ENCODE assay signal across 9 cellular contexts in the genomic region with DNA sequence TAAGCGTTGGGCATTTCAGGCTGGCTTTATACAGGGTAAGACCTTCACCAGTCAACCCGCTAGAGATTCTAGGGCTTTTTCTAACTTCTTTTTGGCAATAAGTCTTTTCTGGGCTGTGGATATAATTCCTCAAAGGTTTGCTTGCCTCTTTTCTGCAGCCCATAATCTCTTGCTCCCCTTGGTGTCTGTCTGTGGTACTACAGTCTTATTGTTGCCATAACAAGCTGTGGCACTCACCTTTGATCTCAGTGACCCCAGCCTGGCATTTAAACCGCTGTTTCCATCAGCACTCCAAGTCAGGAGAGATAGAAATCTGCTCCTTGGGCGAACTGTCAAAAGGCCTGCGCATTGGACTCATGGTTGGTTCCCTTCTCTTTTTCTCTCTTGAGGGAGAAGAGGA. TPM values are rescaled to one million over a fixed set of nuclear protein-coding genes. Genes with fewer than 3 reads are reported as not detected.
DNase-seq lines count a peak whose midpoint lies in the region; ATAC-seq and TF ChIP-seq lines count a peak whose summit lies in the region.
"Had no signal": no experiment of that assay in that cellular context is flagged by ENCODE, and none has a peak within 500 bp of the region (broad histone marks: within the 10 kb centered on the region; RNA-seq: fewer than 3 reads in every experiment).

No MANE protein-coding gene starts in this region.

- H3K36me3 ChIP-seq in OCI-LY3 (replicated peaks; ENCODE audit: low read depth, low read length) = peaks cover 3% of the 10 kb centered on the region
- no peaks in the 10 kb centered on the region for H3K36me3 ChIP-seq in upper lobe of left lung
- no peaks in the 10 kb centered on the region for H3K36me3 ChIP-seq in suprapubic skin

- no peak overlapping the region for H2AFZ ChIP-seq in OCI-LY3 (ENCODE audit: low read depth, low read length)

- DNase-seq in AML-193 (lab: John Stamatoyannopoulos, UW) (peak; percentile 54 to 59), fibroblast of peridontal ligament (ENCODE audit: extremely low read depth) (peak; percentile 48), DMS114 treated with DMSO at 0.1 percent for 48 hours (lab: John Stamatoyannopoulos, UW; ENCODE audit: unreplicated experiment) (no peak), upper lobe of left lung (no peak), NCI-H2081 treated with DMSO at 0.1 percent for 48 hours (lab: John Stamatoyannopoulos, UW) (no peak), suprapubic skin (ENCODE audit: low spot score in 2 of 2) (no peak)

- TF ChIP-seq EP300 in upper lobe of left lung (IDR thresholded peaks at IDR 0.05) (no peak), suprapubic skin (IDR thresholded peaks at IDR 0.05) (no peak)

- H3K27ac ChIP-seq in OCI-LY3 (ENCODE audit: low read length) (no peak overlapping the region), upper lobe of left lung (no peak overlapping the region), suprapubic skin (no peak overlapping the region)

- TF ChIP-seq POLR2A in upper lobe of left lung (IDR thresholded peaks at IDR 0.05) (no peak), suprapubic skin (IDR thresholded peaks at IDR 0.05) (no peak)

- no peak overlapping the region for H3K9ac ChIP-seq in OCI-LY3 (ENCODE audit: low read length)

- H3K4me3 ChIP-seq in OCI-LY3 (ENCODE audit: low read length) = no peak overlapping the region
- H3K4me3 ChIP-seq in upper lobe of left lung = no peak overlapping the region
- no peak overlapping the region for H3K4me3 ChIP-seq in suprapubic skin

- H3K4me2 ChIP-seq in OCI-LY3 (ENCODE audit: low read length) = no peak overlapping the region

- peaks cover 15% of the 10 kb centered on the region for H4K20me1 ChIP-seq in OCI-LY3 (ENCODE audit: insufficient read depth, low read length)

- H3K79me2 ChIP-seq in OCI-LY3 (ENCODE audit: low read length) = peaks cover 56% of the 10 kb centered on the region

- no peaks in the 10 kb centered on the region for H3K9me3 ChIP-seq in OCI-LY3 (ENCODE audit: insufficient read depth, low read length)
- no peaks in the 10 kb centered on the region for H3K9me3 ChIP-seq in upper lobe of left lung
- H3K9me3 ChIP-seq in suprapubic skin = no peaks in the 10 kb centered on the region

- H3K27me3 ChIP-seq in OCI-LY3 (ENCODE audit: low read depth, low read length) (no peaks in the 10 kb centered on the region), upper lobe of left lung (no peaks in the 10 kb centered on the region), suprapubic skin (no peaks in the 10 kb centered on the region)

- WGBS in upper lobe of left lung, 2 donors = 71 to 80% methylated on average over 5 of the region's 5 CpGs
- WGBS in suprapubic skin = 71% methylated on average over 5 of the region's 5 CpGs

- H3K4me1 ChIP-seq in OCI-LY3 (ENCODE audit: low read length) (no peaks in the 10 kb centered on the region), upper lobe of left lung (no peaks in the 10 kb centered on the region), suprapubic skin (no peaks in the 10 kb centered on the region)

- TF ChIP-seq CTCF in OCI-LY3 (IDR thresholded peaks at IDR 0.05; ENCODE audit: low read depth, low read length) (peak; percentile 60), upper lobe of left lung (IDR thresholded peaks at IDR 0.05) (peak in 3 of 6 experiments; percentile 25 to 50 (median 36)), suprapubic skin (IDR thresholded peaks at IDR 0.05) (no peak)

- ATAC-seq in GM18870 (IDR thresholded peaks at IDR 0.05; ENCODE audit: unreplicated experiment) = peak; percentile 61
- ATAC-seq in upper lobe of left lung (ENCODE audit: low FRiP score in 2 of 2) = no peak

RNA-seq across cellular contexts. Expression of a gene that starts 14.5 kb away (rescaled TPM):
- 10 to 100 TPM; 24.0 to 81.7 (median 35.3) TPM for total RNA-seq in upper lobe of left lung
- total RNA-seq in suprapubic skin = 10 to 100 TPM; 21.2 to 43.0 (median 30.2) TPM

RNA-seq across cellular contexts. Expression of a gene that starts 57.6 kb away (rescaled TPM):
- total RNA-seq in upper lobe of left lung = not detected
- not detected for total RNA-seq in suprapubic skin
- total RNA-seq: dermis microvascular lymphatic vessel endothelial cell had no signal

Comparison
In these comparisons a context has a peak if more than half of its experiments do, and no peak if none do; other contexts are left out.
1. DNase-seq: peak in AML-193 (2 of 2) and fibroblast of peridontal ligament (single experiment); none in DMS114 treated with DMSO at 0.1 percent for 48 hours (single experiment), upper lobe of left lung (0 of 2), NCI-H2081 treated with DMSO at 0.1 percent for 48 hours (single experiment) and suprapubic skin (0 of 2).